20 cellular contexts compared by ENCODE assay signal in the genomic region with DNA sequence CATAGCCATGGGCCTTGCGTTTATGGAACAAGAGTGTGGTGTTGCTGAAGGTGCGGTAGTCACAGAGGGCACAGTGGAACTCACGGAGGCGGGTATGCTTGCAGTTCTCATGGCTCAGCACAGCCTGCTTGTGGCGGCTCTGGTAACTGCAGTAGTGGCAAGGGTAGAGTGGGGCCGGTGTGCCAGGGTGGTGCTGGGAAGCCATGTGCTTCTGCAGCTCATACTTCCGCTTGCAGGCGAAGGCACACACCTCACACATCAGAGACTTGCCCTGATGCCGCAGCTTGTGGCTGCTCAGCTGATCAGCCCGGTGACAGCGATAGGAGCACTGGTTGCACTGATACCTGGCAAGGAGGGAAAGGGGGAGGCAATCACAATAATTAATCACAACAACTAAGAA. TPM values are rescaled to one million over a fixed set of nuclear protein-coding genes. Genes with fewer than 3 reads are reported as not detected.
DNase-seq lines count a peak whose midpoint lies in the region; ATAC-seq, FAIRE-seq and TF ChIP-seq lines count a peak whose summit lies in the region.
"Had no signal": no experiment of that assay in that cellular context is flagged by ENCODE, and none has a peak within 500 bp of the region (broad histone marks: within the 10 kb centered on the region; RNA-seq: fewer than 3 reads in every experiment).

No MANE protein-coding gene starts in this region.

- no peak for FAIRE-seq in kidney (lab: Jason Lieb, UNC)
- FAIRE-seq: colon had no signal

- no peak overlapping the region for H3K4me3 ChIP-seq in kidney (ENCODE audit: low read length in 2 of 2)
- H3K4me3 ChIP-seq: HAP-1, neural progenitor cell, SK-N-MC, stomach, uterus had no signal

- peaks cover 7% of the 10 kb centered on the region for H3K4me1 Mint-ChIP-seq in activated T-helper 17 cell treated with anti-CD3 and anti-CD28 coated beads, Interleukin-2, amount 50 U/mL, for 72 hours
- H3K4me1 Mint-ChIP-seq in stimulated activated memory B cell treated with anti-CD40 and anti-IgM and Interleukin-4, amounts not matched to agents 10 μg/mL and 1 μg/mL and 100 μg/mL, for 72 hours = peaks cover 9% of the 10 kb centered on the region
- H3K4me1 Mint-ChIP-seq: neural progenitor cell had no signal

- no peak overlapping the region for H3K4me3 Mint-ChIP-seq in activated T-helper 17 cell treated with anti-CD3 and anti-CD28 coated beads, Interleukin-2, amount 50 U/mL, for 72 hours
- H3K4me3 Mint-ChIP-seq in stimulated activated memory B cell treated with anti-CD40 and anti-IgM and Interleukin-4, amounts not matched to agents 10 μg/mL and 1 μg/mL and 100 μg/mL, for 72 hours = no peak overlapping the region
- H3K4me3 Mint-ChIP-seq: CD4-positive, alpha-beta T cell; neural progenitor cell had no signal

- peaks cover 9 to 20% of the 10 kb centered on the region in 2 donors for H3K4me1 ChIP-seq in kidney (ENCODE audit: control insufficient read depth in 1 of 2, insufficient read depth in 1 of 2, low read depth in 1 of 2, low read length in 2 of 2)
- H3K4me1 ChIP-seq: HAP-1, neural progenitor cell, stomach, uterus had no signal

- peaks cover 23% of the 10 kb centered on the region in 2 donors for H3K36me3 Mint-ChIP-seq in activated naive CD4-positive, alpha-beta T cell treated with anti-CD3 and anti-CD28 coated beads, Interleukin-2, amount 50 U/mL, for 72 hours
- peaks cover 90% of the 10 kb centered on the region for H3K36me3 Mint-ChIP-seq in activated T-helper 17 cell treated with anti-CD3 and anti-CD28 coated beads, Interleukin-2, amount 50 U/mL, for 72 hours (ENCODE audit: low read depth)
- peaks cover 53% of the 10 kb centered on the region for H3K36me3 Mint-ChIP-seq in stimulated activated memory B cell treated with anti-CD40 and anti-IgM and Interleukin-4, amounts not matched to agents 10 μg/mL and 1 μg/mL and 100 μg/mL, for 72 hours

- no peaks in the 10 kb centered on the region for H3K27me3 Mint-ChIP-seq in activated T-helper 17 cell treated with anti-CD3 and anti-CD28 coated beads, Interleukin-2, amount 50 U/mL, for 72 hours
- no peaks in the 10 kb centered on the region for H3K27me3 Mint-ChIP-seq in stimulated activated memory B cell treated with anti-CD40 and anti-IgM and Interleukin-4, amounts not matched to agents 10 μg/mL and 1 μg/mL and 100 μg/mL, for 72 hours
- H3K27me3 Mint-ChIP-seq: CD4-positive, alpha-beta T cell had no signal

- H3K27ac ChIP-seq in kidney (ENCODE audit: low read depth in 2 of 2, low read length in 2 of 2) = peak overlapping the region; percentile 75 to 85
- H3K27ac ChIP-seq: neural progenitor cell, SK-N-MC, stomach, uterus had no signal

- H3K9ac ChIP-seq in kidney (ENCODE audit: low read length in 2 of 2) = peak overlapping the region in 1 of 2 donors; percentile 38
- H3K9ac ChIP-seq: neural progenitor cell had no signal

- ATAC-seq in activated naive CD4-positive, alpha-beta T cell treated with anti-CD3 and anti-CD28 coated beads, Interleukin-2, amount 50 U/mL, for 72 hours = no peak
- ATAC-seq in activated T-helper 17 cell treated with anti-CD3 and anti-CD28 coated beads, Interleukin-2, amount 50 U/mL, for 72 hours (replicated peaks) = no peak
- no peak for ATAC-seq in stimulated activated memory B cell treated with anti-CD40 and anti-IgM and Interleukin-4, amounts not matched to agents 10 μg/mL and 1 μg/mL and 100 μg/mL, for 72 hours
- no peak for ATAC-seq in HG03045 (IDR thresholded peaks at IDR 0.05; ENCODE audit: unreplicated experiment)
- ATAC-seq: activated CD4-positive, CD25-positive, alpha-beta regulatory T cell treated with anti-CD3 and anti-CD28 coated beads, Interleukin-2, amount 50 U/mL, for 24 hours had no signal

- intact Hi-C loops in kidney (cut with DNase I) = no loop called here

- H3K36me3 ChIP-seq in kidney (ENCODE audit: control insufficient read depth in 1 of 2, insufficient read depth in 2 of 2, low read length in 2 of 2) = peaks cover 26 to 39% of the 10 kb centered on the region in 2 donors
- H3K36me3 ChIP-seq: uterus had no signal

- no peaks in the 10 kb centered on the region for H3K9me3 Mint-ChIP-seq in activated naive CD4-positive, alpha-beta T cell treated with anti-CD3 and anti-CD28 coated beads, Interleukin-2, amount 50 U/mL, for 72 hours
- H3K9me3 Mint-ChIP-seq in activated T-helper 17 cell treated with anti-CD3 and anti-CD28 coated beads, Interleukin-2, amount 50 U/mL, for 72 hours = no peaks in the 10 kb centered on the region
- H3K9me3 Mint-ChIP-seq in stimulated activated memory B cell treated with anti-CD40 and anti-IgM and Interleukin-4, amounts not matched to agents 10 μg/mL and 1 μg/mL and 100 μg/mL, for 72 hours = no peaks in the 10 kb centered on the region
- H3K9me3 Mint-ChIP-seq: CD4-positive, alpha-beta T cell; neural progenitor cell had no signal

- no peaks in the 10 kb centered on the region for H3K9me3 ChIP-seq in kidney (ENCODE audit: control insufficient read depth in 1 of 2, low read length in 2 of 2)
- H3K9me3 ChIP-seq: HAP-1, stomach, uterus had no signal

- H3K27ac Mint-ChIP-seq in activated naive CD4-positive, alpha-beta T cell treated with anti-CD3 and anti-CD28 coated beads, Interleukin-2, amount 50 U/mL, for 72 hours = peak overlapping the region; percentile 2 to 80
- peak overlapping the region; percentile 31 for H3K27ac Mint-ChIP-seq in activated T-helper 17 cell treated with anti-CD3 and anti-CD28 coated beads, Interleukin-2, amount 50 U/mL, for 72 hours
- H3K27ac Mint-ChIP-seq in stimulated activated memory B cell treated with anti-CD40 and anti-IgM and Interleukin-4, amounts not matched to agents 10 μg/mL and 1 μg/mL and 100 μg/mL, for 72 hours = peak overlapping the region; percentile 63
- H3K27ac Mint-ChIP-seq: CD4-positive, alpha-beta T cell; neural progenitor cell had no signal

- peak; percentile 42 for TF ChIP-seq CTCF in kidney (IDR thresholded peaks at IDR 0.05; ENCODE audit: borderline replicate concordance, extremely low read depth, insufficient read depth)

- no peak for DNase-seq in activated naive CD4-positive, alpha-beta T cell treated with anti-CD3 and anti-CD28 coated beads, Interleukin-2, amount 50 U/mL, for 72 hours (ENCODE audit: low spot score in 2 of 2)
- DNase-seq in activated naive CD4-positive, alpha-beta T cell treated with Interleukin-2 at 50 U/mL for 16 hours = no peak
- DNase-seq in kidney (no peak), HCEC 1CT (no peak)
- no peak for DNase-seq in effector CD8-positive, alpha-beta T cell (lab: John Stamatoyannopoulos, UW)
- DNase-seq: activated gamma-delta T cell treated with Interleukin-2 at 50 U/mL for 16 hours; CD4-positive, alpha-beta T cell; DMS79; NCI-H2081 treated with DMSO at 0.1 percent for 48 hours; NCI-H510A; stomach; uterus had no signal

RNA-seq across cellular contexts. Expression of a gene that starts 14.7 kb away (rescaled TPM):
- 10 to 100 TPM; 24.8 to 34.6 TPM for total RNA-seq in activated naive CD4-positive, alpha-beta T cell treated with anti-CD3 and anti-CD28 coated beads, Interleukin-2, amount 50 U/mL, for 72 hours
- total RNA-seq in activated T-helper 17 cell treated with anti-CD3 and anti-CD28 coated beads, Interleukin-2, amount 50 U/mL, for 72 hours = 10 to 100 TPM; 28.5 to 44.0 TPM
- 33.6 TPM for total RNA-seq in kidney
- 3.7 TPM for polyA plus RNA-seq in kidney (ENCODE audit: insufficient read depth, low read depth, low replicate concordance)

RNA-seq across cellular contexts. Expression of a gene that starts 14.8 kb away (rescaled TPM):
- total RNA-seq in activated naive CD4-positive, alpha-beta T cell treated with anti-CD3 and anti-CD28 coated beads, Interleukin-2, amount 50 U/mL, for 72 hours = 10 to 100 TPM; 15.8 to 71.9 TPM
- total RNA-seq in activated T-helper 17 cell treated with anti-CD3 and anti-CD28 coated beads, Interleukin-2, amount 50 U/mL, for 72 hours = 10 to 100 TPM; 20.2 to 69.3 TPM
- total RNA-seq in kidney = 43.3 TPM
- 40.7 TPM for polyA plus RNA-seq in kidney (ENCODE audit: insufficient read depth, low read depth, low replicate concordance)

RNA-seq across cellular contexts. Expression of a gene that starts 27.1 kb away (rescaled TPM):
- 10 to 100 TPM; 12.3 to 22.9 TPM for total RNA-seq in activated naive CD4-positive, alpha-beta T cell treated with anti-CD3 and anti-CD28 coated beads, Interleukin-2, amount 50 U/mL, for 72 hours
- 10 to 100 TPM; 13.5 to 20.7 TPM for total RNA-seq in activated T-helper 17 cell treated with anti-CD3 and anti-CD28 coated beads, Interleukin-2, amount 50 U/mL, for 72 hours
- 30.2 TPM for total RNA-seq in kidney
- polyA plus RNA-seq in kidney (ENCODE audit: insufficient read depth, low read depth, low replicate concordance) = 27.8 TPM

RNA-seq across cellular contexts. Expression of a gene that starts 27.2 kb away (rescaled TPM):
- total RNA-seq in activated naive CD4-positive, alpha-beta T cell treated with anti-CD3 and anti-CD28 coated beads, Interleukin-2, amount 50 U/mL, for 72 hours = 10 to 100 TPM; 16.5 to 22.5 TPM
- 10 to 100 TPM; 13.4 to 13.8 TPM for total RNA-seq in activated T-helper 17 cell treated with anti-CD3 and anti-CD28 coated beads, Interleukin-2, amount 50 U/mL, for 72 hours
- 53.7 TPM for total RNA-seq in kidney
- 18.5 TPM for polyA plus RNA-seq in kidney (ENCODE audit: insufficient read depth, low read depth, low replicate concordance)

RNA-seq across cellular contexts. Expression of a gene that starts 37.0 kb away (rescaled TPM):
- total RNA-seq in activated naive CD4-positive, alpha-beta T cell treated with anti-CD3 and anti-CD28 coated beads, Interleukin-2, amount 50 U/mL, for 72 hours = under 1 TPM; 0.36 to 0.43 TPM
- under 1 TPM; 0.37 to 0.52 TPM for total RNA-seq in activated T-helper 17 cell treated with anti-CD3 and anti-CD28 coated beads, Interleukin-2, amount 50 U/mL, for 72 hours
- 11.0 TPM for total RNA-seq in kidney
- polyA plus RNA-seq in kidney (ENCODE audit: insufficient read depth, low read depth, low replicate concordance) = 30.4 TPM
